ENCODE assay signal across 24 cellular contexts in genomic region chr22:29243874-29244446, GRCh38. TPM values are rescaled to one million over a fixed set of nuclear protein-coding genes. Genes with fewer than 3 reads are reported as not detected.
DNase-seq lines count a peak whose midpoint lies in the region; ATAC-seq, FAIRE-seq and TF ChIP-seq lines count a peak whose summit lies in the region.
"Had no signal": no experiment of that assay in that cellular context is flagged by ENCODE, and none has a peak within 500 bp of the region (broad histone marks: within the 10 kb centered on the region; RNA-seq: fewer than 3 reads in every experiment).

No MANE protein-coding gene starts in this region.

- no peaks in the 10 kb centered on the region for H3F3A ChIP-seq in neural progenitor cell (ENCODE audit: low read depth)

- H3K27me3 Mint-ChIP-seq in neural progenitor cell (ENCODE audit: insufficient read depth, low read depth) (peaks cover 3% of the 10 kb centered on the region), Calu3 (ENCODE audit: unreplicated experiment) (peaks cover 42% of the 10 kb centered on the region)

- H2AFZ ChIP-seq in GM12878 (ENCODE audit: control insufficient read depth, low read depth, low read length): no peak overlapping the region
- H2AFZ ChIP-seq in neural progenitor cell (replicated peaks): no peak overlapping the region
- H2AFZ ChIP-seq: GM23248 had no signal

- H3K4me3 Mint-ChIP-seq in neural progenitor cell (no peak overlapping the region), Calu3 (ENCODE audit: low read depth, unreplicated experiment) (no peak overlapping the region)
- H3K4me3 Mint-ChIP-seq in stimulated activated effector memory CD8-positive, alpha-beta T cell treated with anti-CD3 and anti-CD28 coated beads, Interleukin-12 subunit alpha, Interleukin-12 subunit beta, amount 100 ng/mL, for 72 hours: no peak overlapping the region
- H3K4me3 Mint-ChIP-seq: CD14-positive monocyte; CD4-positive, alpha-beta T cell; CD8-positive, alpha-beta memory T cell had no signal

- no peaks in the 10 kb centered on the region for H3K79me2 ChIP-seq in GM12878 (ENCODE audit: control insufficient read depth, insufficient read depth, low read length)
- no peaks in the 10 kb centered on the region for H3K79me2 ChIP-seq in neural progenitor cell (ENCODE audit: low read depth)

- H3K36me3 Mint-ChIP-seq in neural progenitor cell (peaks cover 55% of the 10 kb centered on the region), Calu3 (ENCODE audit: insufficient read depth, unreplicated experiment) (no peaks in the 10 kb centered on the region)
- H3K36me3 Mint-ChIP-seq in stimulated activated effector memory CD8-positive, alpha-beta T cell treated with anti-CD3 and anti-CD28 coated beads, Interleukin-12 subunit alpha, Interleukin-12 subunit beta, amount 100 ng/mL, for 72 hours: no peaks in the 10 kb centered on the region
- H3K36me3 Mint-ChIP-seq: CD14-positive monocyte had no signal

- in situ Hi-C loops in GM12878 (cut with MboI): no loop called here

- TF ChIP-seq EP300 in GM12878 (IDR thresholded peaks at IDR 0.05; ENCODE audit: borderline replicate concordance in 1 of 2, control insufficient read depth in 1 of 2, low read depth in 2 of 2, low read length in 2 of 2): no peak

- TF ChIP-seq RAD21 in GM12878 (IDR thresholded peaks at IDR 0.05; ENCODE audit: insufficient read depth, low read depth, low read length): no peak

- H4K20me1 ChIP-seq in GM12878 (ENCODE audit: control insufficient read depth, insufficient read depth) (no peaks in the 10 kb centered on the region), neural progenitor cell (ENCODE audit: low read depth) (no peaks in the 10 kb centered on the region)

- ATAC-seq in GM12878: peak; percentile 27; the same call in 2 of the 3 replicates
- ATAC-seq in stimulated activated effector memory CD8-positive, alpha-beta T cell treated with anti-CD3 and anti-CD28 coated beads, Interleukin-12 subunit alpha, Interleukin-12 subunit beta, amount 100 ng/mL, for 72 hours: no peak

- H3K9me3 ChIP-seq in HEK293 (ENCODE audit: control insufficient read depth, insufficient read depth, low read depth, low read length) (peaks cover 2% of the 10 kb centered on the region; the same call in 1 of the 2 replicates), GM12878 (replicated peaks; ENCODE audit: control insufficient read depth, insufficient read depth, low read length) (peaks cover 5% of the 10 kb centered on the region; the same call in 1 of the 3 replicates), neural progenitor cell (ENCODE audit: low read depth) (peaks cover 10% of the 10 kb centered on the region), colonic mucosa (no peaks in the 10 kb centered on the region)
- H3K9me3 ChIP-seq: BE2C had no signal

- H3K9ac ChIP-seq in GM12878 (ENCODE audit: control insufficient read depth, insufficient read depth, low read length): no peak overlapping the region
- H3K9ac ChIP-seq in neural progenitor cell: no peak overlapping the region
- no peak overlapping the region for H3K9ac ChIP-seq in colonic mucosa (ENCODE audit: low read depth in 2 of 2, low read length in 2 of 2)
- H3K9ac ChIP-seq: BLaER1 treated with 17β-estradiol and CSF1 and Interleukin-3, amounts not matched to agents 10 nM and 100 nM; GM23248 had no signal

- H3K4me3 ChIP-seq in HEK293 (ENCODE audit: low read depth, low read length) (no peak overlapping the region), GM12878 (no peak overlapping the region), neural progenitor cell (no peak overlapping the region), colonic mucosa (no peak overlapping the region)
- H3K4me3 ChIP-seq: A549; BLaER1 treated with 17β-estradiol and CSF1 and Interleukin-3, amounts not matched to agents 10 nM and 100 nM; GM23248 had no signal

- intact Hi-C loops in GM12878 (cut with micrococcal nuclease; ENCODE audit: unreplicated experiment) (loop anchor here (2.0 kb wide), 1 partner anchor 35 kb away; no protein-coding TSS in a partner anchor), Calu3 (cut with micrococcal nuclease; ENCODE audit: unreplicated experiment) (loop anchor here (2.0 kb wide), 1 partner anchor 41 kb away; no protein-coding TSS in a partner anchor), colonic mucosa (cut with DNase I) (loop anchor here (10.0 kb wide), 2 partner anchors 199 to 389 kb away; no protein-coding TSS in a partner anchor)

- H3K36me3 ChIP-seq in HEK293 (ENCODE audit: control insufficient read depth in 2 of 2, insufficient read depth in 1 of 2, low read length in 2 of 2): peaks cover 0 to 7% of the 10 kb centered on the region in 2 experiments; a peak in 1 of 3 replicates
- H3K36me3 ChIP-seq in GM12878 (ENCODE audit: control insufficient read depth in 2 of 2, insufficient read depth in 2 of 2, low read length in 1 of 2): no peaks in the 10 kb centered on the region
- peaks cover 3% of the 10 kb centered on the region for H3K36me3 ChIP-seq in neural progenitor cell
- no peaks in the 10 kb centered on the region for H3K36me3 ChIP-seq in colonic mucosa
- H3K36me3 ChIP-seq: BE2C; BLaER1 treated with 17β-estradiol and CSF1 and Interleukin-3, amounts not matched to agents 10 nM and 100 nM had no signal

- CTCF ChIA-PET in HEK293 (lab: Yijun Ruan, JAX): interaction anchor here (1.5 to 3.0 kb wide), 4 partner anchors 8 to 39 kb away, joined by 5 to 44 read pairs (median 20); partner anchors contain the start of gene EMID1
- CTCF ChIA-PET in GM12878 (lab: Yijun Ruan, JAX): interaction anchor here (1.1 to 2.5 kb wide), 11 partner anchors 8 to 190 kb away, joined by 3 to 62 read pairs (median 14); partner anchors contain the start of gene EMID1
- CTCF ChIA-PET in Calu3 (lab: Charles Lee): interaction anchor here (2.0 kb wide), 1 partner anchor 644 kb away, joined by 6 read pairs; no protein-coding TSS in a partner anchor

- H3K4me1 ChIP-seq in HEK293 (ENCODE audit: control insufficient read depth, insufficient read depth, low read length) (no peaks in the 10 kb centered on the region), GM12878 (ENCODE audit: control insufficient read depth, insufficient read depth, low read length) (no peaks in the 10 kb centered on the region), neural progenitor cell (peaks cover 6% of the 10 kb centered on the region), colonic mucosa (no peaks in the 10 kb centered on the region)
- H3K4me1 ChIP-seq: A549, BE2C had no signal

- TF ChIP-seq CTCF in HEK293 (tag by site-specific recombination; IDR thresholded peaks at IDR 0.05): no peak
- TF ChIP-seq CTCF in GM12878 (IDR thresholded peaks at IDR 0.05 in 2 of 3, conservative IDR thresholded peaks at IDR 0.05 in 1 of 3; ENCODE audit: control insufficient read depth in 2 of 3, extremely low read depth in 1 of 3, insufficient read depth in 1 of 3, low read depth in 3 of 3, low read length in 3 of 3): no peak
- TF ChIP-seq CTCF in neural progenitor cell (IDR thresholded peaks at IDR 0.05): no peak
- no peak for TF ChIP-seq CTCF in Calu3 (IDR thresholded peaks at IDR 0.05; ENCODE audit: unreplicated experiment)
- TF ChIP-seq CTCF in colonic mucosa (IDR thresholded peaks at IDR 0.05): no peak

- H3K9me3 Mint-ChIP-seq in neural progenitor cell (peaks cover 34% of the 10 kb centered on the region), Calu3 (ENCODE audit: low read depth, unreplicated experiment) (peaks cover 5% of the 10 kb centered on the region)
- peaks cover 9% of the 10 kb centered on the region for H3K9me3 Mint-ChIP-seq in stimulated activated effector memory CD8-positive, alpha-beta T cell treated with anti-CD3 and anti-CD28 coated beads, Interleukin-12 subunit alpha, Interleukin-12 subunit beta, amount 100 ng/mL, for 72 hours

- WGBS in GM12878 (ENCODE audit: insufficient coverage, insufficient replicate concordance, low lambda C conversion rate, missing lambda C conversion rate): 78% methylated on average over 11 of the region's 11 CpGs

- no peaks in the 10 kb centered on the region for H3K27me3 ChIP-seq in GM12878 (replicated peaks in 1 of 2; ENCODE audit: control insufficient read depth in 2 of 2, insufficient read depth in 2 of 2, low read length in 1 of 2)
- no peaks in the 10 kb centered on the region for H3K27me3 ChIP-seq in neural progenitor cell
- no peaks in the 10 kb centered on the region for H3K27me3 ChIP-seq in colonic mucosa
- H3K27me3 ChIP-seq: BE2C had no signal

- FAIRE-seq in GM12878 (lab: Jason Lieb, UNC): no peak
- FAIRE-seq: A549, G401.6, H1 had no signal

- DNase-seq in GM12878 (ENCODE audit: low read depth, low spot score): no peak
- DNase-seq in neural progenitor cell (ENCODE audit: low spot score): peak; percentile 14
- DNase-seq in stimulated activated effector memory CD8-positive, alpha-beta T cell treated with anti-CD3 and anti-CD28 coated beads, Interleukin-12 subunit alpha, Interleukin-12 subunit beta, amount 100 ng/mL, for 72 hours (ENCODE audit: low spot score in 2 of 2): no peak
- DNase-seq in RPMI8226: no peak
- DNase-seq in glomerular visceral epithelial cell (ENCODE audit: extremely low spot score): no peak
- DNase-seq in Calu3: no peak
- DNase-seq in colonic mucosa: no peak
- DNase-seq: 8988T; ACHN; AML-193; BE2C; CD4-positive, alpha-beta T cell; DMS53; DMS79 treated with DMSO at 0.1 percent for 48 hours; GM23248; H7; HCEC 1CT had no signal

- POLR2A ChIA-PET in HEK293 (lab: Yijun Ruan, JAX) (no interaction called here), GM12878 (lab: Charles Lee) (interaction anchor here (1.6 kb wide), 1 partner anchor 42 kb away, joined by 5 read pairs; no protein-coding TSS in a partner anchor)

- no peak overlapping the region for H3K4me2 ChIP-seq in GM12878 (ENCODE audit: control insufficient read depth, insufficient read depth)
- H3K4me2 ChIP-seq in neural progenitor cell: no peak overlapping the region
- H3K4me2 ChIP-seq: A549; BLaER1 treated with 17β-estradiol and CSF1 and Interleukin-3, amounts not matched to agents 10 nM and 100 nM had no signal

- no peak for TF ChIP-seq POLR2A in GM12878 (IDR thresholded peaks at IDR 0.05; ENCODE audit: low read depth, low read length)

- no peak overlapping the region for H3K27ac Mint-ChIP-seq in neural progenitor cell
- H3K27ac Mint-ChIP-seq in stimulated activated effector memory CD8-positive, alpha-beta T cell treated with anti-CD3 and anti-CD28 coated beads, Interleukin-12 subunit alpha, Interleukin-12 subunit beta, amount 100 ng/mL, for 72 hours: peak overlapping the region; percentile 42
- no peak overlapping the region for H3K27ac Mint-ChIP-seq in Calu3 (ENCODE audit: unreplicated experiment)
- H3K27ac Mint-ChIP-seq: CD4-positive, alpha-beta T cell had no signal

- no TSS peak for BruUV-seq in GM12878 (replicated peaks; lab: Mats Ljungman, UMichigan)
- BruUV-seq in Calu3 (replicated peaks; lab: Mats Ljungman, UMichigan): no TSS peak

- H3K27ac ChIP-seq in HEK293 (ENCODE audit: extremely low read depth, low read depth, low read length) (no peak overlapping the region), GM12878 (ENCODE audit: control insufficient read depth, insufficient read depth) (no peak overlapping the region), neural progenitor cell (no peak overlapping the region), colonic mucosa (no peak overlapping the region)
- H3K27ac ChIP-seq: A549; BLaER1 treated with 17β-estradiol and CSF1 and Interleukin-3, amounts not matched to agents 10 nM and 100 nM; GM23248 had no signal

- RAD21 ChIA-PET in GM12878 (lab: Charles Lee; ENCODE audit: unreplicated experiment): interaction anchor here (1.7 to 2.3 kb wide), 6 partner anchors 24 to 90 kb away, joined by 6 to 26 read pairs (median 16); partner anchors contain the start of gene EMID1

- H3K4me1 Mint-ChIP-seq in neural progenitor cell (peaks cover 6% of the 10 kb centered on the region), Calu3 (ENCODE audit: low read depth, unreplicated experiment) (peaks cover 9% of the 10 kb centered on the region)
- H3K4me1 Mint-ChIP-seq in stimulated activated effector memory CD8-positive, alpha-beta T cell treated with anti-CD3 and anti-CD28 coated beads, Interleukin-12 subunit alpha, Interleukin-12 subunit beta, amount 100 ng/mL, for 72 hours: peaks cover 5% of the 10 kb centered on the region
- H3K4me1 Mint-ChIP-seq: CD14-positive monocyte had no signal

- SMC1A ChIA-PET in GM12878 (lab: Charles Lee; ENCODE audit: uncharacterized antibody, unreplicated experiment): interaction anchor here (1.4 to 2.2 kb wide), 6 partner anchors 41 to 204 kb away, joined by 5 to 26 read pairs (median 10); no protein-coding TSS in a partner anchor

RNA-seq across cellular contexts. Expression of gene RHBDD3, which starts 23.8 kb away (rescaled TPM):
- 36.7 and 43.7 TPM in 2 replicates for total RNA-seq in GM12878 (2013; cell fraction: nucleolus; rRNA removed)
- total RNA-seq in GM12878 (2014; rRNA removed): 30.7 and 37.9 TPM in 2 replicates
- 10.0 and 11.9 TPM in 2 replicates for total RNA-seq in GM12878 (2014; rRNA removed; fragmentation: Illumina TruSeq; extraction: Trizol)
- 23.1 and 28.4 TPM in 2 replicates for total RNA-seq in GM12878 (2021)
- 5.3 TPM for polyA plus RNA-seq in GM12878 (2011; ENCODE audit: low read depth)
- polyA plus RNA-seq in GM12878 (2011; rRNA removed): 3.8 and 8.6 TPM in 2 replicates
- polyA plus RNA-seq in GM12878 (2011; cell fraction: cytosol; rRNA removed): 14.9 and 23.0 TPM in 2 replicates
- polyA plus RNA-seq in GM12878 (2011; cell fraction: nucleus; rRNA removed): 23.5 and 35.8 TPM in 2 replicates
- polyA plus RNA-seq in GM12878 (2012): 13.5 and 16.4 TPM in 2 replicates
- 3.9 and 8.1 TPM in 2 replicates for polyA plus RNA-seq in GM12878 (2014; fragmentation: Illumina TruSeq; extraction: Trizol)
- polyA plus RNA-seq in GM12878 (2014; fragmentation: Nextera tagmentation; extraction: Ambion mirVana): 1 to 10 TPM in 1 of 2 experiments, under 1 TPM in 1; 0.27 to 1.2 TPM
- polyA plus RNA-seq in GM12878 (2014; rRNA removed): 37.6 and 41.2 TPM in 2 replicates
- polyA plus RNA-seq in GM12878 (2016; fragmentation: Nextera tagmentation; extraction: Ambion mirVana): 10 to 100 TPM; 36.9 to 38.7 TPM
- 3.6 and 9.5 TPM in 2 replicates for polyA minus RNA-seq in GM12878 (2011; rRNA and poly(A)+ RNA removed)
- 2.9 and 6.8 TPM in 2 replicates for polyA minus RNA-seq in GM12878 (2011; cell fraction: cytosol; rRNA and poly(A)+ RNA removed)
- 5.3 and 13.4 TPM in 2 replicates for polyA minus RNA-seq in GM12878 (2011; cell fraction: nucleus; rRNA and poly(A)+ RNA removed)
- 16.3 and 78.8 TPM in 2 replicates for total RNA-seq in neural progenitor cell (ENCODE audit: low replicate concordance)
- 51.5 and 51.7 TPM in 2 replicates for total RNA-seq in Calu3 (2022)
- 10 to 100 TPM; 15.4 to 32.0 TPM for total RNA-seq in colonic mucosa

RNA-seq across cellular contexts. Expression of gene EWSR1, which starts 24.1 kb away (rescaled TPM):
- 358 and 390 TPM in 2 replicates for total RNA-seq in GM12878 (2013; cell fraction: nucleolus; rRNA removed)
- total RNA-seq in GM12878 (2014; rRNA removed) (339 and 342 TPM in 2 replicates), GM12878 (2014; rRNA removed; fragmentation: Illumina TruSeq; extraction: Trizol) (200 and 209 TPM in 2 replicates), GM12878 (2021) (307 and 325 TPM in 2 replicates), neural progenitor cell (ENCODE audit: low replicate concordance) (281 and 379 TPM in 2 replicates), Calu3 (2022) (368 and 374 TPM in 2 replicates), colonic mucosa (100 to 1,000 TPM; 145 to 236 TPM)
- polyA plus RNA-seq in GM12878 (2011; ENCODE audit: low read depth): 140 TPM
- polyA plus RNA-seq in GM12878 (2011; rRNA removed) (233 and 400 TPM in 2 replicates), GM12878 (2014; fragmentation: Illumina TruSeq; extraction: Trizol) (430 and 480 TPM in 2 replicates), GM12878 (2014; fragmentation: Nextera tagmentation; extraction: Ambion mirVana) (100 to 1,000 TPM; 130 to 180 TPM), GM12878 (2014; rRNA removed) (369 and 388 TPM in 2 replicates), GM12878 (2016; fragmentation: Nextera tagmentation; extraction: Ambion mirVana) (100 to 1,000 TPM; 426 to 464 TPM)
- 486 and 548 TPM in 2 replicates for polyA plus RNA-seq in GM12878 (2011; cell fraction: cytosol; rRNA removed)
- 908 and 919 TPM in 2 replicates for polyA plus RNA-seq in GM12878 (2011; cell fraction: nucleus; rRNA removed)
- polyA plus RNA-seq in GM12878 (2012): 149 and 217 TPM in 2 replicates
- 345 and 478 TPM in 2 replicates for polyA minus RNA-seq in GM12878 (2011; rRNA and poly(A)+ RNA removed)
- polyA minus RNA-seq in GM12878 (2011; cell fraction: cytosol; rRNA and poly(A)+ RNA removed): 124 and 140 TPM in 2 replicates
- 141 and 185 TPM in 2 replicates for polyA minus RNA-seq in GM12878 (2011; cell fraction: nucleus; rRNA and poly(A)+ RNA removed)

RNA-seq across cellular contexts. Expression of gene EMID1, which starts 38.3 kb away (rescaled TPM):
- 185 and 191 TPM in 2 replicates for total RNA-seq in GM12878 (2013; cell fraction: nucleolus; rRNA removed)
- total RNA-seq in GM12878 (2014; rRNA removed): 12.0 and 19.4 TPM in 2 replicates
- total RNA-seq in GM12878 (2014; rRNA removed; fragmentation: Illumina TruSeq; extraction: Trizol): 4.3 and 5.8 TPM in 2 replicates
- 17.5 and 18.3 TPM in 2 replicates for total RNA-seq in GM12878 (2021)
- 2.5 TPM for polyA plus RNA-seq in GM12878 (2011; ENCODE audit: low read depth)
- 29.3 and 60.3 TPM in 2 replicates for polyA plus RNA-seq in GM12878 (2011; rRNA removed)
- polyA plus RNA-seq in GM12878 (2011; cell fraction: cytosol; rRNA removed): 73.9 and 121 TPM in 2 replicates
- polyA plus RNA-seq in GM12878 (2011; cell fraction: nucleus; rRNA removed): 196 and 245 TPM in 2 replicates
- 7.6 and 8.4 TPM in 2 replicates for polyA plus RNA-seq in GM12878 (2012)
- polyA plus RNA-seq in GM12878 (2014; fragmentation: Illumina TruSeq; extraction: Trizol): 0.54 and 2.3 TPM in 2 replicates
- polyA plus RNA-seq in GM12878 (2014; fragmentation: Nextera tagmentation; extraction: Ambion mirVana): 1 to 10 TPM; 1.2 to 2.3 TPM
- 20.7 and 23.8 TPM in 2 replicates for polyA plus RNA-seq in GM12878 (2014; rRNA removed)
- polyA plus RNA-seq in GM12878 (2016; fragmentation: Nextera tagmentation; extraction: Ambion mirVana): 10 to 100 TPM in 1 of 2 experiments, 1 to 10 TPM in 1; 10.0 to 13.9 TPM
- 53.3 and 85.9 TPM in 2 replicates for polyA minus RNA-seq in GM12878 (2011; rRNA and poly(A)+ RNA removed)
- polyA minus RNA-seq in GM12878 (2011; cell fraction: cytosol; rRNA and poly(A)+ RNA removed): 22.1 and 26.0 TPM in 2 replicates
- polyA minus RNA-seq in GM12878 (2011; cell fraction: nucleus; rRNA and poly(A)+ RNA removed): 59.2 and 86.3 TPM in 2 replicates
- total RNA-seq in neural progenitor cell (ENCODE audit: low replicate concordance): 6.7 and 17.7 TPM in 2 replicates
- 1.1 and 2.4 TPM in 2 replicates for total RNA-seq in Calu3 (2022)
- total RNA-seq in colonic mucosa: 1 to 10 TPM; 4.4 TPM
- total RNA-seq: CD4-positive, alpha-beta T cell; CD8-positive, alpha-beta memory T cell; GM23248 had no signal
- polyA plus RNA-seq: CD14-positive monocyte, GM23248 had no signal
